In genomic region chrX:19640063-19640462, GRCh38 we compare ENCODE assay signal across 22 cellular contexts.
"Had no signal": no experiment of that assay in that cellular context is flagged by ENCODE, and none has a peak within 500 bp of the region (broad histone marks: within the 10 kb centered on the region; RNA-seq: fewer than 3 reads in every experiment).

No MANE protein-coding gene starts in this region.

- H3K36me3 ChIP-seq: pancreas, right lobe of liver, transverse colon had no signal

- FAIRE-seq: pancreas had no signal

- H3K9me3 ChIP-seq: pancreas, right lobe of liver, spleen, testis, transverse colon had no signal

- H3K4me3 Mint-ChIP-seq: naive thymus-derived CD4-positive, alpha-beta T cell; neural crest cell; stimulated activated naive CD8-positive, alpha-beta T cell treated with anti-CD3 and anti-CD28 coated beads, Interleukin-15, amount 100 ng/mL, for 72 hours had no signal

- DNase-seq: dorsolateral prefrontal cortex; effector CD8-positive, alpha-beta T cell; foreskin melanocyte; head of caudate nucleus; hippocampal formation; left colon; mesendoderm; naive thymus-derived CD4-positive, alpha-beta T cell; nucleus accumbens; pancreas; right lobe of liver; spleen; stimulated activated CD4-positive, alpha-beta T cell treated with anti-CD3 and anti-CD28 coated beads, Interleukin-15, amount 100 ng/mL, for 24 hours; stimulated activated CD4-positive, alpha-beta T cell treated with anti-CD3 and anti-CD28 coated beads, Interleukin-1b, Interleukin-23, amount 100 ng/mL, for 48 hours; stimulated activated CD4-positive, alpha-beta T cell treated with anti-CD3 and anti-CD28 coated beads, Interleukin-4, amount 100 ng/mL, for 24 hours; stimulated activated naive B cell treated with anti-CD40 and anti-IgM and Interleukin-4, amounts not matched to agents 10 μg/mL and 1 μg/mL and 100 μg/mL, for 72 hours; stimulated activated naive CD8-positive, alpha-beta T cell treated with anti-CD3 and anti-CD28 coated beads, Interleukin-15, amount 100 ng/mL, for 72 hours; transverse colon had no signal

- H3K4me3 ChIP-seq: coronary artery, dorsolateral prefrontal cortex, pancreas, right lobe of liver, spleen, testis, transverse colon had no signal

- H3K27me3 ChIP-seq: right lobe of liver, spleen, testis, transverse colon had no signal

- H3K27ac Mint-ChIP-seq: progenitor cell of endocrine pancreas had no signal

- ATAC-seq: left colon; naive thymus-derived CD4-positive, alpha-beta T cell; pancreas; stimulated activated naive CD8-positive, alpha-beta T cell treated with anti-CD3 and anti-CD28 coated beads, Interleukin-15, amount 100 ng/mL, for 72 hours had no signal

- H3K4me1 ChIP-seq: pancreas, right lobe of liver, testis had no signal

- H3K27ac ChIP-seq: coronary artery, pancreas, right lobe of liver, testis, transverse colon had no signal

- H3K9me3 Mint-ChIP-seq: naive thymus-derived CD4-positive, alpha-beta T cell; neural crest cell; stimulated activated naive CD8-positive, alpha-beta T cell treated with anti-CD3 and anti-CD28 coated beads, Interleukin-15, amount 100 ng/mL, for 72 hours had no signal
